Comparison of ENCODE assay signal across 1 cellular context in the genomic region with DNA sequence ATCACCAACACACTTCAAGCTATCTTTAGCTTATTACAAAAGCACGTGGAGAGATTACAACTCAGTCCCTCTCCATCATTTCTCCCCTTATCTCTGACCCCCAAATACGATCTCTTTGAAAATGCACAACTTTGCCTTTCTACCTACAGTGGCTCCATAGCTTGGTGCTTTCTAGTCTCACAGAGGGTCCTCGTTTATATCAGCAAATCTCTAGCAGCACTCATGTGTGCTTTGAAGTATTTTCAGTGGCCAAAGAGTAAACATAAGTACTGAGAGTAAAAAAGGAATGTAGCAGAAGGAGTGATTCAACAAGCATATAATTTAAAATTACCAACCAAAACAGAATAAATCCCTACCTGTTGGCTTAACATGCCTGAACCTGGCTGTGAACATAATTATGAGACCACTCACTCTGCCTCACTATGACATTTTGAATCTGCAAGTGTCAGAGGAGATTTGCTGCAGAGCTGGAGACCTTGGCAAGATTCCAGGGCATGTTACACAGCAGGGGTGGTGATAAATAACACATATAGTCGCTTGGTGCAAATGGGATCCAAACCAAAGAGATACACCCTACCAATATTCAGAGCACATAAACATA.
TF ChIP-seq lines count a peak whose summit lies in the region.

No MANE protein-coding gene starts in this region.

TF ChIP-seq in A549, 52 proteins besides CTCF, POLR2A, EP300 and RAD21 (continued from another document):
- TF ChIP-seq, protein P1, sequence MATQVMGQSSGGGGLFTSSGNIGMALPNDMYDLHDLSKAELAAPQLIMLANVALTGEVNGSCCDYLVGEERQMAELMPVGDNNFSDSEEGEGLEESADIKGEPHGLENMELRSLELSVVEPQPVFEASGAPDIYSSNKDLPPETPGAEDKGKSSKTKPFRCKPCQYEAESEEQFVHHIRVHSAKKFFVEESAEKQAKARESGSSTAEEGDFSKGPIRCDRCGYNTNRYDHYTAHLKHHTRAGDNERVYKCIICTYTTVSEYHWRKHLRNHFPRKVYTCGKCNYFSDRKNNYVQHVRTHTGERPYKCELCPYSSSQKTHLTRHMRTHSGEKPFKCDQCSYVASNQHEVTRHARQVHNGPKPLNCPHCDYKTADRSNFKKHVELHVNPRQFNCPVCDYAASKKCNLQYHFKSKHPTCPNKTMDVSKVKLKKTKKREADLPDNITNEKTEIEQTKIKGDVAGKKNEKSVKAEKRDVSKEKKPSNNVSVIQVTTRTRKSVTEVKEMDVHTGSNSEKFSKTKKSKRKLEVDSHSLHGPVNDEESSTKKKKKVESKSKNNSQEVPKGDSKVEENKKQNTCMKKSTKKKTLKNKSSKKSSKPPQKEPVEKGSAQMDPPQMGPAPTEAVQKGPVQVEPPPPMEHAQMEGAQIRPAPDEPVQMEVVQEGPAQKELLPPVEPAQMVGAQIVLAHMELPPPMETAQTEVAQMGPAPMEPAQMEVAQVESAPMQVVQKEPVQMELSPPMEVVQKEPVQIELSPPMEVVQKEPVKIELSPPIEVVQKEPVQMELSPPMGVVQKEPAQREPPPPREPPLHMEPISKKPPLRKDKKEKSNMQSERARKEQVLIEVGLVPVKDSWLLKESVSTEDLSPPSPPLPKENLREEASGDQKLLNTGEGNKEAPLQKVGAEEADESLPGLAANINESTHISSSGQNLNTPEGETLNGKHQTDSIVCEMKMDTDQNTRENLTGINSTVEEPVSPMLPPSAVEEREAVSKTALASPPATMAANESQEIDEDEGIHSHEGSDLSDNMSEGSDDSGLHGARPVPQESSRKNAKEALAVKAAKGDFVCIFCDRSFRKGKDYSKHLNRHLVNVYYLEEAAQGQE (IDR thresholded peaks at IDR 0.05) = no peak
- TF ChIP-seq KDM5A (IDR thresholded peaks at IDR 0.05) = no peak
- no peak for TF ChIP-seq ZNF302 (CRISPR knock-in tag; IDR thresholded peaks at IDR 0.05)
- TF ChIP-seq GATA3 (IDR thresholded peaks at IDR 0.05; ENCODE audit: borderline replicate concordance) = no peak
- TF ChIP-seq ESRRA (IDR thresholded peaks at IDR 0.05; ENCODE audit: borderline replicate concordance, low read length) = no peak
